In the genomic region with DNA sequence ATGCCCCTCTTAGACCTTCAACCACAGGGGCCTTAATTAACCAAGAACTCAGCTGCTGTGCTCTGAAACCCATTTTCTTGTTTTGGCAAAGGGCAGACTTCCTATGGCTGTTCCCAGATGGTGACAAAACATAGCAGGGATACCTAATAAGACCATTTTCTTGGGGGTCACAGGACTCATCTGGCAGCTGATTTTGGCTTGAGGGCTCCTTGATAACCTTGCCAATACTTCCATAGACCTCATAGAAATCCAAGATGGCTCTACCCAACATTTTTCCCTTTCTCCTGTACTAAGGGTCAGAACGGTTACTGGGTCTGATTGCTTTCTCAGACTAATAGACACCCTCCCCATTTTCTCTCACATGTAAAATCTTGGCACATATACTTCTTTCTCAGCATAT, we compare ENCODE assay signal across 32 cellular contexts.
"Had no signal": no experiment of that assay in that cellular context is flagged by ENCODE, and none has a peak within 500 bp of the region (broad histone marks: within the 10 kb centered on the region; RNA-seq: fewer than 3 reads in every experiment).

No MANE protein-coding gene starts in this region.

- H3K27me3 ChIP-seq: MG63 had no signal

- H3K9me3 ChIP-seq: MG63 had no signal

- DNase-seq: Karpas-422, Kasumi-1, MG63, MM.1S, MV-4-11, NCI-H1048, NCI-H1092, NCI-H1092 treated with DMSO at 0.1 percent for 48 hours, NCI-H1417, NCI-H1417 treated with DMSO at 0.1 percent for 48 hours, NCI-H1436, NCI-H1436 treated with DMSO at 0.1 percent for 48 hours, NCI-H146, NCI-H1694, NCI-H1694 treated with DMSO at 0.1 percent for 48 hours, NCI-H187, NCI-H187 treated with DMSO at 0.1 percent for 48 hours, NCI-H1930, NCI-H2029, NCI-H2029 treated with DMSO at 0.1 percent for 48 hours, NCI-H2081, NCI-H2081 treated with DMSO at 0.1 percent for 48 hours, NCI-H2107, NCI-H2171, NCI-H2171 treated with DMSO at 0.1 percent for 48 hours, NCI-H2227 treated with DMSO at 0.1 percent for 48 hours, NCI-H226, NCI-H345, NCI-H510A, NCI-H510A treated with DMSO at 0.1 percent for 48 hours, NCI-H524, NCI-H524 treated with DMSO at 0.1 percent for 48 hours had no signal

- H3K36me3 ChIP-seq: MG63 had no signal

- H3K4me3 ChIP-seq: MG63 had no signal
